In the genomic region with DNA sequence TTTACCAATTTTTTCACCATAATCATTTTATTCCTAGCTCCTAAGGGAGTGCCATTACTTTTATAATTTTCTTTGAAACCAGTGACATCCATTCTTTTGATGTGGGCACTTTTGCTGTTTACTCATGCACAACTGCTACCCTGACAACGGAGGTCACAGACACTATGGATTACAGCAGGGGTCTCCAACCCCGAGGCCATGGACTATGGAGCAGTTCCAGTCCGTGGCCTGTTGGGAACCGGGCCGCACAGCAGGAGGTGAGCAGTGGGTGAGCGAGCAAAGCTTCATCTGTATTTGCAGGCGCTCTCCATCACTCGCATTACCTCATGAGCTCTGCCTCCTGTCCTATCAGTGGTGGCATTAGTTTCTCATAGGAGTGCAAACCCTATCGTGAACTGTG, we compare ENCODE assay signal across 18 cellular contexts. TPM values are rescaled to one million over a fixed set of nuclear protein-coding genes. Genes with fewer than 3 reads are reported as not detected.
DNase-seq lines count a peak whose midpoint lies in the region; ATAC-seq and TF ChIP-seq lines count a peak whose summit lies in the region.
"Had no signal": no experiment of that assay in that cellular context is flagged by ENCODE, and none has a peak within 500 bp of the region (broad histone marks: within the 10 kb centered on the region; RNA-seq: fewer than 3 reads in every experiment).

No MANE protein-coding gene starts in this region.

- DNase-seq in DND-41 (no peak), NCI-H146 (lab: John Stamatoyannopoulos, UW) (peak; percentile 83), caudate nucleus (lab: John Stamatoyannopoulos, UW) (no peak), neural progenitor cell (ENCODE audit: low spot score) (no peak), brain microvascular endothelial cell (no peak)
- no peak for DNase-seq in stimulated activated CD4-positive, alpha-beta T cell treated with anti-CD3 and anti-CD28 coated beads, Interleukin-2, amount 100 ng/mL, for 24 hours
- DNase-seq in CD4-positive, alpha-beta memory T cell: no peak
- DNase-seq: DMS79 treated with DMSO at 0.1 percent for 48 hours, GM23248, HCEC 1CT, NCI-H1092, NCI-H1436 treated with DMSO at 0.1 percent for 48 hours, NCI-H2081 treated with DMSO at 0.1 percent for 48 hours, NCI-H446 treated with DMSO at 0.1 percent for 48 hours, Peyer's patch had no signal

- no peak overlapping the region for H3K4me2 ChIP-seq in DND-41 (ENCODE audit: insufficient read depth, low read length)
- H3K4me2 ChIP-seq in neural progenitor cell: no peak overlapping the region

- H3K36me3 ChIP-seq in DND-41 (ENCODE audit: insufficient read depth, low read length) (peaks cover 54% of the 10 kb centered on the region), neural progenitor cell (peaks cover 68% of the 10 kb centered on the region), brain microvascular endothelial cell (replicated peaks) (peaks cover 19% of the 10 kb centered on the region)
- peaks cover 13% of the 10 kb centered on the region for H3K36me3 ChIP-seq in CD4-positive, alpha-beta memory T cell (ENCODE audit: insufficient read depth, low read length)

- H2AFZ ChIP-seq in DND-41 (ENCODE audit: low read depth, low read length) (no peak overlapping the region), neural progenitor cell (replicated peaks) (no peak overlapping the region)
- H2AFZ ChIP-seq: GM23248 had no signal

- H3K4me1 ChIP-seq in DND-41 (ENCODE audit: insufficient read depth, low read length): no peaks in the 10 kb centered on the region
- H3K4me1 ChIP-seq in neural progenitor cell: no peaks in the 10 kb centered on the region
- H3K4me1 ChIP-seq in CD4-positive, alpha-beta memory T cell (ENCODE audit: insufficient read depth, low read length): peaks cover 6% of the 10 kb centered on the region
- H3K4me1 ChIP-seq: Peyer's patch, SJSA1 had no signal

- H3K4me1 Mint-ChIP-seq in neural progenitor cell: peaks cover 7% of the 10 kb centered on the region
- peaks cover 22 to 47% (median 36%) of the 10 kb centered on the region in 4 donors for H3K4me1 Mint-ChIP-seq in CD4-positive, alpha-beta memory T cell
- H3K4me1 Mint-ChIP-seq: CD14-positive monocyte had no signal

- TF ChIP-seq CTCF in DND-41 (IDR thresholded peaks at IDR 0.05; ENCODE audit: borderline replicate concordance, extremely low read depth, low read length, poor library complexity, severe bottlenecking) (no peak), neural progenitor cell (IDR thresholded peaks at IDR 0.05) (no peak), brain microvascular endothelial cell (IDR thresholded peaks at IDR 0.05; ENCODE audit: low read depth, low read length, missing control alignments) (no peak)

- CTCF ChIA-PET in CD4-positive, alpha-beta memory T cell (lab: Charles Lee; ENCODE audit: partially characterized antibody): interaction anchor here (0.6 to 1.7 kb wide), 2 partner anchors 60 to 499 kb away, joined by 3 read pairs; no protein-coding TSS in a partner anchor

- in situ Hi-C loops in brain microvascular endothelial cell (cut with HindIII; ENCODE audit: low pct_ligation_motif_present, low sequenced_read_pairs): no loop called here

- H3F3A ChIP-seq in neural progenitor cell (ENCODE audit: low read depth): no peaks in the 10 kb centered on the region

- no peak overlapping the region for H3K4me3 Mint-ChIP-seq in neural progenitor cell
- no peak overlapping the region for H3K4me3 Mint-ChIP-seq in CD4-positive, alpha-beta memory T cell
- H3K4me3 Mint-ChIP-seq: CD14-positive monocyte had no signal

- intact Hi-C loops in CD4-positive, alpha-beta memory T cell (cut with micrococcal nuclease): loop anchor here (5.0 kb wide), 1 partner anchor 35 kb away; the partner anchor contains the start of genes ARL6IP6 and PRPF40A

- H3K9ac ChIP-seq in DND-41 (ENCODE audit: low read depth, low read length) (no peak overlapping the region), neural progenitor cell (no peak overlapping the region)
- H3K9ac ChIP-seq: GM23248 had no signal

- peaks cover 65% of the 10 kb centered on the region for H3K36me3 Mint-ChIP-seq in neural progenitor cell
- peaks cover 33 to 47% of the 10 kb centered on the region in 2 donors for H3K36me3 Mint-ChIP-seq in CD4-positive, alpha-beta memory T cell

- H3K27me3 ChIP-seq in DND-41 (ENCODE audit: insufficient read depth, low read length, poor library complexity) (no peaks in the 10 kb centered on the region), neural progenitor cell (no peaks in the 10 kb centered on the region), brain microvascular endothelial cell (replicated peaks) (no peaks in the 10 kb centered on the region)
- H3K27me3 ChIP-seq in CD4-positive, alpha-beta memory T cell (ENCODE audit: insufficient read depth, low read length): no peaks in the 10 kb centered on the region
- H3K27me3 ChIP-seq: Peyer's patch, SJSA1 had no signal

- H4K20me1 ChIP-seq in DND-41 (ENCODE audit: insufficient read depth, low read length): peaks cover 8% of the 10 kb centered on the region; the same call in 1 of the 2 replicates
- H4K20me1 ChIP-seq in neural progenitor cell (ENCODE audit: low read depth): no peaks in the 10 kb centered on the region

- POLR2A ChIA-PET in CD4-positive, alpha-beta memory T cell (lab: Charles Lee; ENCODE audit: partially characterized antibody): no interaction called here

- H3K4me3 ChIP-seq in DND-41 (ENCODE audit: low read depth in 1 of 2, low read length in 2 of 2) (no peak overlapping the region), neural progenitor cell (no peak overlapping the region), brain microvascular endothelial cell (ENCODE audit: low read depth, low read length) (no peak overlapping the region)
- no peak overlapping the region for H3K4me3 ChIP-seq in CD4-positive, alpha-beta memory T cell (ENCODE audit: low read length in 2 of 2)
- H3K4me3 ChIP-seq: GM23248, Peyer's patch, SJSA1 had no signal

- peaks cover 6% of the 10 kb centered on the region for H3K27me3 Mint-ChIP-seq in neural progenitor cell (ENCODE audit: insufficient read depth, low read depth)
- H3K27me3 Mint-ChIP-seq in CD4-positive, alpha-beta memory T cell: no peaks in the 10 kb centered on the region

- H3K79me2 ChIP-seq in DND-41 (ENCODE audit: insufficient read depth, low read length) (peaks cover 50% of the 10 kb centered on the region), neural progenitor cell (ENCODE audit: low read depth) (peaks cover 64% of the 10 kb centered on the region)

- H3K9me3 Mint-ChIP-seq in neural progenitor cell: peaks cover 44% of the 10 kb centered on the region
- H3K9me3 Mint-ChIP-seq in CD4-positive, alpha-beta memory T cell: no peaks in the 10 kb centered on the region
- H3K9me3 Mint-ChIP-seq: CD14-positive monocyte had no signal

- H3K9me3 ChIP-seq in DND-41 (ENCODE audit: insufficient read depth, low read length, severe bottlenecking) (no peaks in the 10 kb centered on the region), neural progenitor cell (ENCODE audit: low read depth) (peaks cover 5% of the 10 kb centered on the region)
- no peaks in the 10 kb centered on the region for H3K9me3 ChIP-seq in CD4-positive, alpha-beta memory T cell (ENCODE audit: control insufficient read depth in 1 of 2, low read length in 2 of 2)
- H3K9me3 ChIP-seq: Peyer's patch, SJSA1 had no signal

- ATAC-seq in DND-41 (ENCODE audit: insufficient read depth, low read depth) (peak; percentile 33; the same call in 1 of the 3 replicates), GM21447 (IDR thresholded peaks at IDR 0.05; ENCODE audit: unreplicated experiment) (no peak)

- no peak overlapping the region for H3K27ac ChIP-seq in DND-41 (ENCODE audit: low read length)
- peak overlapping the region; percentile 28 for H3K27ac ChIP-seq in caudate nucleus (ENCODE audit: low read depth, low read length)
- H3K27ac ChIP-seq in neural progenitor cell: no peak overlapping the region
- H3K27ac ChIP-seq in CD4-positive, alpha-beta memory T cell (ENCODE audit: low read depth, low read length): no peak overlapping the region
- H3K27ac ChIP-seq in brain microvascular endothelial cell: no peak overlapping the region
- H3K27ac ChIP-seq: GM23248, Peyer's patch, SJSA1 had no signal

- H3K27ac Mint-ChIP-seq in neural progenitor cell: peak overlapping the region; percentile 9
- H3K27ac Mint-ChIP-seq in CD4-positive, alpha-beta memory T cell: peak overlapping the region in 1 of 7 donors; percentile 2

RNA-seq across cellular contexts. Expression of gene PRPF40A, which starts 34.6 kb away (rescaled TPM):
- total RNA-seq in neural progenitor cell (ENCODE audit: low replicate concordance): 210 and 257 TPM in 2 replicates
- 100 to 1,000 TPM in 1 of 2 experiments, 10 to 100 TPM in 1; 95.0 to 105 TPM for total RNA-seq in CD4-positive, alpha-beta memory T cell
- polyA plus RNA-seq in CD4-positive, alpha-beta memory T cell: 100 to 1,000 TPM in 1 of 2 donors, 10 to 100 TPM in 1; 70.5 to 129 TPM

RNA-seq across cellular contexts. Expression of gene ARL6IP6, which starts 35.8 kb away (rescaled TPM):
- 80.9 and 104 TPM in 2 replicates for total RNA-seq in neural progenitor cell (ENCODE audit: low replicate concordance)
- total RNA-seq in CD4-positive, alpha-beta memory T cell: 10 to 100 TPM; 21.4 to 22.7 TPM
- 10 to 100 TPM; 27.6 to 42.6 TPM for polyA plus RNA-seq in CD4-positive, alpha-beta memory T cell
